8 cellular contexts compared by ENCODE assay signal in genomic region chr1:33086384-33086850, GRCh38. TPM values are rescaled to one million over a fixed set of nuclear protein-coding genes. Genes with fewer than 3 reads are reported as not detected.
DNase-seq lines count a peak whose midpoint lies in the region; ATAC-seq and TF ChIP-seq lines count a peak whose summit lies in the region.

No MANE protein-coding gene starts in this region.

- TF ChIP-seq CTCF in AG04449 (IDR thresholded peaks at IDR 0.05; ENCODE audit: insufficient read depth, low read length, missing control alignments) (peak; percentile 85), GM13977 (IDR thresholded peaks at IDR 0.05; ENCODE audit: extremely low read depth, insufficient read depth, missing control alignments) (peak; percentile 85), fibroblast of mammary gland (conservative IDR thresholded peaks at IDR 0.05; ENCODE audit: control insufficient read depth, insufficient read depth, low read depth, low read length) (peak; percentile 83), upper lobe of right lung (IDR thresholded peaks at IDR 0.05) (peak; percentile 72)

- H3K27me3 Mint-ChIP-seq in naive thymus-derived CD4-positive, alpha-beta T cell = peaks cover 0 to 28% (median 0%) of the 10 kb centered on the region in 5 donors

- in situ Hi-C loops in GM13977 (cut with MboI; ENCODE audit: low pct_unique_long_range_greater_than_20kb, low sequenced_read_pairs, unreplicated experiment) = no loop called here

- intact Hi-C loops in naive thymus-derived CD4-positive, alpha-beta T cell (cut with micrococcal nuclease) = loop anchor here (1.0 to 10.0 kb wide), 4 partner anchors 152 to 372 kb away; no protein-coding TSS in a partner anchor
- intact Hi-C loops in upper lobe of right lung (cut with DNase I) = no loop called here

- H3K4me1 ChIP-seq in naive thymus-derived CD4-positive, alpha-beta T cell (ENCODE audit: control insufficient read depth in 2 of 2, insufficient read depth in 2 of 2, low read length in 2 of 2) = peaks cover 10 to 19% of the 10 kb centered on the region in 2 donors
- H3K4me1 ChIP-seq in upper lobe of right lung = peaks cover 8% of the 10 kb centered on the region

- peaks cover 0 to 2% (median 0%) of the 10 kb centered on the region in 11 donors for H3K9me3 Mint-ChIP-seq in naive thymus-derived CD4-positive, alpha-beta T cell

- no peaks in the 10 kb centered on the region for H3K9me3 ChIP-seq in naive thymus-derived CD4-positive, alpha-beta T cell (ENCODE audit: control insufficient read depth in 2 of 3, low read length in 3 of 3)
- H3K9me3 ChIP-seq in upper lobe of right lung = no peaks in the 10 kb centered on the region

- H3K27me3 ChIP-seq in naive thymus-derived CD4-positive, alpha-beta T cell (ENCODE audit: control insufficient read depth in 2 of 2, insufficient read depth in 2 of 2, low read length in 2 of 2) = no peaks in the 10 kb centered on the region
- H3K27me3 ChIP-seq in upper lobe of right lung = no peaks in the 10 kb centered on the region

- DNase-seq in AG04449 (ENCODE audit: low read depth, low spot score) (no peak), GM13977 (ENCODE audit: low spot score) (peak; percentile 55), NCI-H526 (lab: John Stamatoyannopoulos, UW) (peak; percentile 45 to 81), fibroblast of mammary gland (ENCODE audit: low read depth) (peak; percentile 85), upper lobe of right lung (peak; percentile 80)
- DNase-seq in activated CD8-positive, alpha-beta memory T cell treated with anti-CD3 and anti-CD28 coated beads, Interleukin-2, amount 50 U/mL, for 4 hours = peak; percentile 34
- DNase-seq in naive thymus-derived CD4-positive, alpha-beta T cell = peak in 2 of 9 donors; percentile 29 to 50

- H3K4me3 ChIP-seq in AG04449 (ENCODE audit: low read depth, low read length) (no peak overlapping the region), fibroblast of mammary gland (ENCODE audit: control insufficient read depth, low read depth, low read length) (no peak overlapping the region), upper lobe of right lung (no peak overlapping the region)
- H3K4me3 ChIP-seq in naive thymus-derived CD4-positive, alpha-beta T cell (ENCODE audit: low read length) = no peak overlapping the region

- H3K27ac Mint-ChIP-seq in naive thymus-derived CD4-positive, alpha-beta T cell = peak overlapping the region in 3 of 9 donors; percentile 18 to 48 (median 44)

- peak; percentile 63 for ATAC-seq in naive thymus-derived CD4-positive, alpha-beta T cell
- ATAC-seq in upper lobe of right lung = peak; percentile 88
- ATAC-seq in HG03439 (IDR thresholded peaks at IDR 0.05; ENCODE audit: unreplicated experiment) = no peak

- peaks cover 0 to 3% (median 0%) of the 10 kb centered on the region in 5 donors for H3K36me3 Mint-ChIP-seq in naive thymus-derived CD4-positive, alpha-beta T cell

- H3K4me3 Mint-ChIP-seq in naive thymus-derived CD4-positive, alpha-beta T cell = no peak overlapping the region

- H3K36me3 ChIP-seq in naive thymus-derived CD4-positive, alpha-beta T cell (ENCODE audit: control insufficient read depth in 2 of 3, insufficient read depth in 3 of 3, low read length in 3 of 3) = no peaks in the 10 kb centered on the region
- H3K36me3 ChIP-seq in upper lobe of right lung = no peaks in the 10 kb centered on the region

- CTCF ChIA-PET in AG04449 (lab: Yijun Ruan, JAX) = interaction anchor here (0.5 to 12.4 kb wide), 44 partner anchors 9 to 686 kb away, joined by 3 to 188 read pairs (median 4); no protein-coding TSS in a partner anchor
- CTCF ChIA-PET in naive thymus-derived CD4-positive, alpha-beta T cell (lab: Charles Lee) = interaction anchor here (0.7 to 3.2 kb wide), 7 partner anchors 10 to 154 kb away, joined by 3 to 11 read pairs (median 5); no protein-coding TSS in a partner anchor

- H3K4me1 Mint-ChIP-seq in naive thymus-derived CD4-positive, alpha-beta T cell = peaks cover 24 to 61% (median 47%) of the 10 kb centered on the region in 7 donors

- H3K27ac ChIP-seq in naive thymus-derived CD4-positive, alpha-beta T cell (ENCODE audit: low read depth, low read length) = no peak overlapping the region
- H3K27ac ChIP-seq in upper lobe of right lung = no peak overlapping the region

- POLR2A ChIA-PET in AG04449 (lab: Yijun Ruan, JAX) = interaction anchor here (0.6 to 1.8 kb wide), 2 partner anchors 13 to 682 kb away, joined by 4 to 6 read pairs; no protein-coding TSS in a partner anchor
- POLR2A ChIA-PET in naive thymus-derived CD4-positive, alpha-beta T cell (lab: Charles Lee) = interaction anchor here (1.3 to 1.6 kb wide), 2 partner anchors 13 to 122 kb away, joined by 5 to 6 read pairs; partner anchors contain the start of gene RNF19B

RNA-seq across cellular contexts. Expression of gene AZIN2, which starts 5.5 kb away (rescaled TPM):
- 1 to 10 TPM; 5.3 to 9.6 (median 9.0) TPM for total RNA-seq in naive thymus-derived CD4-positive, alpha-beta T cell
- 1 to 10 TPM; 4.3 to 5.1 TPM for polyA plus RNA-seq in naive thymus-derived CD4-positive, alpha-beta T cell
- 2.3 TPM for total RNA-seq in upper lobe of right lung

RNA-seq across cellular contexts. Expression of gene AK2, which starts 49.7 kb away (rescaled TPM):
- 100 to 1,000 TPM in 1 of 5 experiments, 10 to 100 TPM in 4; 53.8 to 219 (median 90.2) TPM for total RNA-seq in naive thymus-derived CD4-positive, alpha-beta T cell
- 100 to 1,000 TPM; 113 to 134 TPM for polyA plus RNA-seq in naive thymus-derived CD4-positive, alpha-beta T cell
- total RNA-seq in upper lobe of right lung = 106 TPM
